Comparison of ENCODE assay signal across 10 cellular contexts in genomic region chr12:89960011-89960507, GRCh38.
DNase-seq lines count a peak whose midpoint lies in the region; ATAC-seq, FAIRE-seq and TF ChIP-seq lines count a peak whose summit lies in the region.
"Had no signal": no experiment of that assay in that cellular context is flagged by ENCODE, and none has a peak within 500 bp of the region (broad histone marks: within the 10 kb centered on the region; RNA-seq: fewer than 3 reads in every experiment).

No MANE protein-coding gene starts in this region.

- H3K4me3 Mint-ChIP-seq in CD4-positive, CD25-positive, alpha-beta regulatory T cell: no peak overlapping the region
- H3K4me3 Mint-ChIP-seq in nephron progenitor cell (no peak overlapping the region), mesothelial cell of epicardium (no peak overlapping the region)

- no peaks in the 10 kb centered on the region for H3K9me3 ChIP-seq in CD4-positive, CD25-positive, alpha-beta regulatory T cell (ENCODE audit: control insufficient read depth in 2 of 2, low read length in 2 of 2)
- no peaks in the 10 kb centered on the region for H3K9me3 ChIP-seq in effector memory CD4-positive, alpha-beta T cell (ENCODE audit: control insufficient read depth, low read length)
- H3K9me3 ChIP-seq in thyroid gland (no peaks in the 10 kb centered on the region), aorta (ENCODE audit: control insufficient read depth, low read length) (no peaks in the 10 kb centered on the region)
- H3K9me3 ChIP-seq: thoracic aorta had no signal

- peak; percentile 89 for FAIRE-seq in GM19239 (lab: Jason Lieb, UNC)

- no peak overlapping the region for H3K4me3 ChIP-seq in CD4-positive, CD25-positive, alpha-beta regulatory T cell (ENCODE audit: low read depth, low read length)
- H3K4me3 ChIP-seq in effector memory CD4-positive, alpha-beta T cell (ENCODE audit: insufficient read depth, low read depth, low read length, poor library complexity, severe bottlenecking): no peak overlapping the region
- H3K4me3 ChIP-seq in thyroid gland (replicated peaks in 1 of 3) (no peak overlapping the region), aorta (ENCODE audit: low read length in 2 of 2) (no peak overlapping the region)
- H3K4me3 ChIP-seq: thoracic aorta had no signal

- H3K4me1 ChIP-seq in CD4-positive, CD25-positive, alpha-beta regulatory T cell (ENCODE audit: control insufficient read depth, insufficient read depth, low read length, poor library complexity, severe bottlenecking): no peaks in the 10 kb centered on the region
- peaks cover 6% of the 10 kb centered on the region for H3K4me1 ChIP-seq in effector memory CD4-positive, alpha-beta T cell (ENCODE audit: control insufficient read depth, insufficient read depth, low read length, poor library complexity, severe bottlenecking)
- H3K4me1 ChIP-seq in thyroid gland (no peaks in the 10 kb centered on the region), aorta (ENCODE audit: control insufficient read depth in 1 of 2, insufficient read depth in 2 of 2, low read length in 2 of 2) (no peaks in the 10 kb centered on the region)

- H3K4me1 Mint-ChIP-seq in CD4-positive, CD25-positive, alpha-beta regulatory T cell: peaks cover 2 to 21% (median 7%) of the 10 kb centered on the region in 4 donors
- H3K4me1 Mint-ChIP-seq in nephron progenitor cell (no peaks in the 10 kb centered on the region), mesothelial cell of epicardium (peaks cover 7% of the 10 kb centered on the region)

- TF ChIP-seq CTCF in thyroid gland (IDR thresholded peaks at IDR 0.05): no peak
- no peak for TF ChIP-seq CTCF in nephron progenitor cell (IDR thresholded peaks at IDR 0.05)
- no peak for TF ChIP-seq CTCF in mesothelial cell of epicardium (IDR thresholded peaks at IDR 0.05; ENCODE audit: unreplicated experiment)

- H3K36me3 Mint-ChIP-seq in CD4-positive, CD25-positive, alpha-beta regulatory T cell: peaks cover 3% of the 10 kb centered on the region
- no peaks in the 10 kb centered on the region for H3K36me3 Mint-ChIP-seq in nephron progenitor cell (ENCODE audit: low read depth)
- H3K36me3 Mint-ChIP-seq in mesothelial cell of epicardium: no peaks in the 10 kb centered on the region

- ATAC-seq in CD4-positive, CD25-positive, alpha-beta regulatory T cell (ENCODE audit: low read depth in 2 of 2): peak; percentile 46 to 62
- ATAC-seq in HG03108 (IDR thresholded peaks at IDR 0.05; ENCODE audit: unreplicated experiment) (peak; percentile 97), aorta (ENCODE audit: low FRiP score) (no peak)

- WGBS in thyroid gland, 2 donors: 69 to 76% methylated on average over 2 of the region's 2 CpGs
- WGBS in aorta, 2 donors: 65 to 69% methylated on average over 2 of the region's 2 CpGs

- H3K9me3 Mint-ChIP-seq in CD4-positive, CD25-positive, alpha-beta regulatory T cell: peaks cover 0 to 1% (median 0%) of the 10 kb centered on the region in 7 donors
- no peaks in the 10 kb centered on the region for H3K9me3 Mint-ChIP-seq in nephron progenitor cell
- H3K9me3 Mint-ChIP-seq in mesothelial cell of epicardium: peaks cover 7% of the 10 kb centered on the region

- no peak for TF ChIP-seq POLR2A in thyroid gland (IDR thresholded peaks at IDR 0.05)

- no peaks in the 10 kb centered on the region for H3K27me3 ChIP-seq in CD4-positive, CD25-positive, alpha-beta regulatory T cell (ENCODE audit: control insufficient read depth, insufficient read depth, low read length)
- no peaks in the 10 kb centered on the region for H3K27me3 ChIP-seq in effector memory CD4-positive, alpha-beta T cell (replicated peaks; ENCODE audit: control insufficient read depth, insufficient read depth, low read length, poor library complexity, severe bottlenecking)
- H3K27me3 ChIP-seq in thyroid gland (no peaks in the 10 kb centered on the region), aorta (ENCODE audit: control insufficient read depth in 1 of 2, insufficient read depth in 2 of 2, low read length in 1 of 2) (no peaks in the 10 kb centered on the region)

- DNase-seq in CD4-positive, CD25-positive, alpha-beta regulatory T cell: no peak
- DNase-seq in GM19239 (ENCODE audit: insufficient read length, low spot score): no peak
- peak in 2 of 3 donors; percentile 5 to 16 for DNase-seq in effector memory CD4-positive, alpha-beta T cell
- DNase-seq in thyroid gland: no peak
- no peak for DNase-seq in aorta
- DNase-seq in nephron progenitor cell: no peak
- DNase-seq in mesothelial cell of epicardium (ENCODE audit: low spot score in 2 of 2, unreplicated experiment in 2 of 2): no peak

- no peaks in the 10 kb centered on the region for H3K27me3 Mint-ChIP-seq in CD4-positive, CD25-positive, alpha-beta regulatory T cell
- H3K27me3 Mint-ChIP-seq in nephron progenitor cell (ENCODE audit: low read depth, poor library complexity) (peaks cover 6% of the 10 kb centered on the region), mesothelial cell of epicardium (ENCODE audit: low read depth) (no peaks in the 10 kb centered on the region)

- H3K27ac Mint-ChIP-seq in CD4-positive, CD25-positive, alpha-beta regulatory T cell: no peak overlapping the region
- H3K27ac Mint-ChIP-seq in nephron progenitor cell (no peak overlapping the region), mesothelial cell of epicardium (no peak overlapping the region)

- H3K27ac ChIP-seq in CD4-positive, CD25-positive, alpha-beta regulatory T cell (ENCODE audit: insufficient read depth, low read length, poor library complexity, severe bottlenecking): no peak overlapping the region
- H3K27ac ChIP-seq in effector memory CD4-positive, alpha-beta T cell (ENCODE audit: insufficient read depth, low read length, poor library complexity, severe bottlenecking): no peak overlapping the region
- H3K27ac ChIP-seq in thyroid gland: no peak overlapping the region
- no peak overlapping the region for H3K27ac ChIP-seq in aorta (ENCODE audit: low read depth in 1 of 2, low read length in 2 of 2)
- H3K27ac ChIP-seq: thoracic aorta, VCaP had no signal

- intact Hi-C loops in thyroid gland (cut with DNase I) (no loop called here), aorta (cut with DNase I) (no loop called here)

- no peaks in the 10 kb centered on the region for H3K36me3 ChIP-seq in CD4-positive, CD25-positive, alpha-beta regulatory T cell (ENCODE audit: control insufficient read depth, insufficient read depth, low read length)
- no peaks in the 10 kb centered on the region for H3K36me3 ChIP-seq in effector memory CD4-positive, alpha-beta T cell (ENCODE audit: control insufficient read depth, insufficient read depth, low read length)
- H3K36me3 ChIP-seq in thyroid gland: no peaks in the 10 kb centered on the region
- H3K36me3 ChIP-seq in aorta (ENCODE audit: control insufficient read depth in 1 of 2, insufficient read depth in 2 of 2, low read length in 1 of 2): no peaks in the 10 kb centered on the region
- H3K36me3 ChIP-seq: thoracic aorta had no signal

Comparison
In these comparisons a context has a peak if more than half of its experiments do, and no peak if none do; other contexts are left out.
1. DNase-seq: peak in effector memory CD4-positive, alpha-beta T cell (2 of 3); none in CD4-positive, CD25-positive, alpha-beta regulatory T cell (0 of 3), GM19239 (single experiment), thyroid gland (0 of 2), aorta (0 of 2), nephron progenitor cell (single experiment) and mesothelial cell of epicardium (0 of 2).